In the genomic region with DNA sequence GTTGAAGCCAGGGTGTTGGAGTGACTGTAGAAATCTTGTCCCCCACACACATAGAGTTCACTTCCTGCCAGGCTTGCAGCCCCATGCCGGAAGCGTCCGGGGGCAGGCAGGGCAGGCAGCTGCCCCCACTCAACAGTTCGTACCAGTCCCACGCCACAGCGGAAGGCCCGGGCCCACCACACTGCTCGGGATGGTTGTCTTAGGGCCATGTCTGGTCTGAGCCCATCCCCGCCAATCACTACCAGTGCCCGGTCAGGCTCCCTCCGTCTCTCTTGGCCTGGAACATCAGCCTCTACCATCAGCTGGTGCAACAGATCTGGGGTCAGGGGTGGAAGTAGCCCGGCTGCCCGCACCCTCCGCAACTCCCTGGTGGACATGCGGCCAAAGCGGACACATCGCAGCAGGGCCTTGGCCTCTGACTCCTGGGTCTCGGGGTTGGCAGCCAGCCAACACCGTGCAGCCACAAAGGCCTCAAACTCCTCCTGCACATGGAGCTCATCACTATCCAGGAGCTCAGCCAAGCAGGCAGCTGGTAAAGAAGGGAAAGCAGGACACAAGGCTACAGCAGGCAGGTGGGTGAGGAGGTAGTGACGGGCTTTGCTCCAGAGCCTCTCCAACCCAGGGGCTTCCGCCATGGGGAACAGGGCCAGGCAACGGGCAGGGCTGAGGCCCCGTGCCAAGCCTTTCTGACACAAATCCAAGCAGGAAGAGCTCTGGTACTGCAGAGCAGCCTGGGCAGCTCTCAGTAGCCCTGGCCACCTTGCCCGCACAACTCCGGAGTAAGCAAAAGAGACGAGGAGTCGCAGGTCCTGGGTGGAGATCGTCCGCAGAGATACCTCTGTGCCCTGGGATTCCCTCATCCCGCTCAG, we compare ENCODE assay signal across 12 cellular contexts. TPM values are rescaled to one million over a fixed set of nuclear protein-coding genes. Genes with fewer than 3 reads are reported as not detected.
DNase-seq lines count a peak whose midpoint lies in the region; ATAC-seq and TF ChIP-seq lines count a peak whose summit lies in the region.
"Had no signal": no experiment of that assay in that cellular context is flagged by ENCODE, and none has a peak within 500 bp of the region (broad histone marks: within the 10 kb centered on the region; RNA-seq: fewer than 3 reads in every experiment).

No MANE protein-coding gene starts in this region.

- no peaks in the 10 kb centered on the region for H3K27me3 Mint-ChIP-seq in natural killer cell treated with Interleukin-12 subunit alpha and Interleukin-12 subunit beta and Interleukin-15 and Interleukin-18, amount 100 ng/mL, for 72 hours

- H3K27me3 ChIP-seq in SJCRH30: no peaks in the 10 kb centered on the region
- H3K27me3 ChIP-seq: neutrophil had no signal

- peaks cover 2% of the 10 kb centered on the region; the same call in 1 of the 2 replicates for H3K4me1 ChIP-seq in SJCRH30

- DNase-seq in NCI-H2029 (lab: John Stamatoyannopoulos, UW): peak; percentile 90
- DNase-seq in caudate nucleus (lab: John Stamatoyannopoulos, UW): peak in 35 of 61 donors; percentile 1 to 99 (median 20)
- no peak for DNase-seq in natural killer cell treated with Interleukin-12 subunit alpha and Interleukin-12 subunit beta and Interleukin-15 and Interleukin-18, amount 100 ng/mL, for 72 hours (ENCODE audit: low spot score)
- no peak for DNase-seq in EL
- no peak for DNase-seq in SJCRH30
- no peak for DNase-seq in NCI-H128 (lab: John Stamatoyannopoulos, UW; ENCODE audit: unreplicated experiment)
- DNase-seq: stimulated activated CD4-positive, alpha-beta T cell treated with anti-CD3 and anti-CD28 coated beads, Interleukin-4, amount 100 ng/mL, for 24 hours had no signal

- no peaks in the 10 kb centered on the region for H3K36me3 Mint-ChIP-seq in natural killer cell treated with Interleukin-12 subunit alpha and Interleukin-12 subunit beta and Interleukin-15 and Interleukin-18, amount 100 ng/mL, for 72 hours

- ATAC-seq in natural killer cell treated with Interleukin-12 subunit alpha and Interleukin-12 subunit beta and Interleukin-15 and Interleukin-18, amount 100 ng/mL, for 72 hours: peak; percentile 48 to 52
- no peak for ATAC-seq in HG03457 (IDR thresholded peaks at IDR 0.05; ENCODE audit: unreplicated experiment)

- peaks cover 22% of the 10 kb centered on the region in 2 donors for H3K4me1 Mint-ChIP-seq in natural killer cell treated with Interleukin-12 subunit alpha and Interleukin-12 subunit beta and Interleukin-15 and Interleukin-18, amount 100 ng/mL, for 72 hours (ENCODE audit: low read depth in 2 of 2)

- H3K9me3 ChIP-seq in SJCRH30 (replicated peaks): no peaks in the 10 kb centered on the region
- H3K9me3 ChIP-seq: neutrophil, thoracic aorta had no signal

- no peak for TF ChIP-seq CTCF in C4-2B (conservative IDR thresholded peaks at IDR 0.05)

- no peaks in the 10 kb centered on the region for H3K36me3 ChIP-seq in SJCRH30
- H3K36me3 ChIP-seq: neutrophil, thoracic aorta had no signal

- H3K9me3 Mint-ChIP-seq in natural killer cell treated with Interleukin-12 subunit alpha and Interleukin-12 subunit beta and Interleukin-15 and Interleukin-18, amount 100 ng/mL, for 72 hours: no peaks in the 10 kb centered on the region

- H3K27ac ChIP-seq in C4-2B (peak overlapping the region; percentile 27), caudate nucleus (ENCODE audit: low read depth, low read length) (peak overlapping the region; percentile 41), SJCRH30 (no peak overlapping the region)
- H3K27ac ChIP-seq: neutrophil, thoracic aorta had no signal

- H3K4me3 Mint-ChIP-seq in natural killer cell treated with Interleukin-12 subunit alpha and Interleukin-12 subunit beta and Interleukin-15 and Interleukin-18, amount 100 ng/mL, for 72 hours: no peak overlapping the region

- peak overlapping the region; percentile 44 to 85 for H3K27ac Mint-ChIP-seq in natural killer cell treated with Interleukin-12 subunit alpha and Interleukin-12 subunit beta and Interleukin-15 and Interleukin-18, amount 100 ng/mL, for 72 hours

- no peak overlapping the region for H3K4me3 ChIP-seq in SJCRH30
- H3K4me3 ChIP-seq: thoracic aorta had no signal

RNA-seq across cellular contexts. Expression of a gene that starts 5.9 kb away (rescaled TPM):
- total RNA-seq in natural killer cell treated with Interleukin-12 subunit alpha and Interleukin-12 subunit beta and Interleukin-15 and Interleukin-18, amount 100 ng/mL, for 72 hours: under 1 TPM; 0.22 to 0.43 TPM
- not detected in 2 replicates for total RNA-seq in SJCRH30 (2014; rRNA removed; shearing (Covaris generic))
- total RNA-seq: M059J had no signal

RNA-seq across cellular contexts. Expression of a gene that starts 16.7 kb away (rescaled TPM):
- total RNA-seq in natural killer cell treated with Interleukin-12 subunit alpha and Interleukin-12 subunit beta and Interleukin-15 and Interleukin-18, amount 100 ng/mL, for 72 hours: 10 to 100 TPM; 38.2 to 47.6 TPM
- 7.2 and 8.8 TPM in 2 replicates for total RNA-seq in SJCRH30 (2014; rRNA removed; shearing (Covaris generic))

RNA-seq across cellular contexts. Expression of a gene that starts 24.6 kb away (rescaled TPM):
- total RNA-seq in natural killer cell treated with Interleukin-12 subunit alpha and Interleukin-12 subunit beta and Interleukin-15 and Interleukin-18, amount 100 ng/mL, for 72 hours: 10 to 100 TPM; 43.1 to 78.0 TPM
- 27.2 and 34.1 TPM in 2 replicates for total RNA-seq in SJCRH30 (2014; rRNA removed; shearing (Covaris generic))

RNA-seq across cellular contexts. Expression of a gene that starts 25.0 kb away (rescaled TPM):
- 100 to 1,000 TPM; 130 to 151 TPM for total RNA-seq in natural killer cell treated with Interleukin-12 subunit alpha and Interleukin-12 subunit beta and Interleukin-15 and Interleukin-18, amount 100 ng/mL, for 72 hours
- 221 and 235 TPM in 2 replicates for total RNA-seq in SJCRH30 (2014; rRNA removed; shearing (Covaris generic))

RNA-seq across cellular contexts. Expression of a gene that starts 31.2 kb away (rescaled TPM):
- total RNA-seq in natural killer cell treated with Interleukin-12 subunit alpha and Interleukin-12 subunit beta and Interleukin-15 and Interleukin-18, amount 100 ng/mL, for 72 hours: 10 to 100 TPM; 33.3 to 34.5 TPM
- total RNA-seq in SJCRH30 (2014; rRNA removed; shearing (Covaris generic)): 24.2 and 25.0 TPM in 2 replicates

Comparison
In these comparisons a context has a peak if more than half of its experiments do, and no peak if none do; other contexts are left out.
1. DNase-seq: peak in NCI-H2029 (single experiment) and caudate nucleus (35 of 61); none in natural killer cell treated with Interleukin-12 subunit alpha and Interleukin-12 subunit beta and Interleukin-15 and Interleukin-18, amount 100 ng/mL, for 72 hours (single experiment), EL (single experiment), SJCRH30 (0 of 2) and NCI-H128 (single experiment).